In the genomic region with DNA sequence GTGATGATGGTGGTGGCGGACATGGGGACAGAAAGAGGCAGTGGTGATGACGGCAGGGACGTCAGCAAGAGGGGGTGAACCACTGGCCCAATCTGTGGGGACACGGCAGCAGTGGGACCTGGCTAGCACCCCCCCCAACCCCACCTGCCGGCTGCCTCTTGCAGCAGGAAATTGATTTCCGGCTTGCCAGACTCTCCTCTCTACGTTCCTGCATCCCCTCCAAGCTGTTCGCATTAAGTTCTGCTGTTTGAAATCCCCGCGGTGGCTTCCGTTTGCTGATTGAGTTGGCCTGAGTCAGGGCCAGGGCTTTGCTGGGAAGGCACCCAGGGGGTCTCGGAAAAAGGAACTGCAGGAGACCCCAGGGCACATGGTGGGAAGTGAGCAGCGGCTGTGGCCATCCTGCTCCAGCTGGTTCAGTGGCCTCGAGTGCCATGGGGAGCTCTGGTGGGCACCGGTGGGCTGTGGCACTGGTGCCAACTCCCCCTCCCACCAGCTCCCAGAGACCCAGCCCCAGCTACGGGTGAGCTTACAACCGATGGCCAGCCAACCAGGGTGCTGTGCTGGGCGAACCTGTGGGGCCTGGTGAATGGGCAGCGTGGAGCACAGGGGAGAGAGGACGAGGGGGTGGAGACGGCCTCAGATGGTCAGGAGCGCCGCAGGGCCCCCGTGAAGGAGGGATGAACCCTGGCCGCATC, we compare ENCODE assay signal across 12 cellular contexts. TPM values are rescaled to one million over a fixed set of nuclear protein-coding genes. Genes with fewer than 3 reads are reported as not detected.
A peak's percentile ranks its signal among the peaks of the same experiment; 100 is the strongest.
DNase-seq lines count a peak whose midpoint lies in the region; ATAC-seq and TF ChIP-seq lines count a peak whose summit lies in the region.
"Had no signal": no experiment of that assay in that cellular context is flagged by ENCODE, and none has a peak within 500 bp of the region (broad histone marks: within the 10 kb centered on the region; RNA-seq: fewer than 3 reads in every experiment).

No MANE protein-coding gene starts in this region.

- H3K27me3 ChIP-seq in body of pancreas = peaks cover 0 to 36% of the 10 kb centered on the region in 2 donors

- H3K36me3 Mint-ChIP-seq in activated naive CD8-positive, alpha-beta T cell = no peaks in the 10 kb centered on the region
- H3K36me3 Mint-ChIP-seq in activated naive CD8-positive, alpha-beta T cell treated with anti-CD3 and anti-CD28 coated beads for 36 hours = no peaks in the 10 kb centered on the region
- peaks cover 9% of the 10 kb centered on the region for H3K36me3 Mint-ChIP-seq in T-helper 17 cell (ENCODE audit: low read depth)
- H3K36me3 Mint-ChIP-seq in stimulated activated effector memory CD8-positive, alpha-beta T cell treated with anti-CD3 and anti-CD28 coated beads, Interleukin-12 subunit alpha, Interleukin-12 subunit beta, amount 100 ng/mL, for 72 hours = peaks cover 11% of the 10 kb centered on the region

- H3K9me3 Mint-ChIP-seq in activated naive CD8-positive, alpha-beta T cell (ENCODE audit: low read depth) = no peaks in the 10 kb centered on the region
- no peaks in the 10 kb centered on the region for H3K9me3 Mint-ChIP-seq in activated naive CD8-positive, alpha-beta T cell treated with anti-CD3 and anti-CD28 coated beads for 36 hours
- H3K9me3 Mint-ChIP-seq in stimulated activated effector memory CD8-positive, alpha-beta T cell treated with anti-CD3 and anti-CD28 coated beads, Interleukin-12 subunit alpha, Interleukin-12 subunit beta, amount 100 ng/mL, for 72 hours = no peaks in the 10 kb centered on the region

- ATAC-seq in T-helper 17 cell (no peak), body of pancreas (no peak), GM21423 (IDR thresholded peaks at IDR 0.05; ENCODE audit: unreplicated experiment) (no peak)
- no peak for ATAC-seq in stimulated activated effector memory CD8-positive, alpha-beta T cell treated with anti-CD3 and anti-CD28 coated beads, Interleukin-12 subunit alpha, Interleukin-12 subunit beta, amount 100 ng/mL, for 72 hours
- ATAC-seq: mucosa of descending colon had no signal

- intact Hi-C loops in body of pancreas (cut with DNase I) = no loop called here

- H3K36me3 ChIP-seq in body of pancreas (replicated peaks in 1 of 2; ENCODE audit: insufficient read depth in 1 of 2, low read depth in 2 of 2) = no peaks in the 10 kb centered on the region

- H3K27ac ChIP-seq in body of pancreas = peak overlapping the region in 2 of 4 donors; percentile 35 to 46

- no peak for DNase-seq in activated naive CD8-positive, alpha-beta T cell treated with anti-CD3 and anti-CD28 coated beads for 36 hours
- no peak for DNase-seq in T-helper 17 cell
- peak; percentile 17 for DNase-seq in iris pigment epithelial cell (ENCODE audit: low read depth)
- DNase-seq in stimulated activated effector memory CD8-positive, alpha-beta T cell treated with anti-CD3 and anti-CD28 coated beads, Interleukin-12 subunit alpha, Interleukin-12 subunit beta, amount 100 ng/mL, for 72 hours (ENCODE audit: low spot score in 2 of 2) = no peak
- no peak for DNase-seq in body of pancreas
- DNase-seq in NCI-H2107 (lab: John Stamatoyannopoulos, UW) = no peak
- DNase-seq: central memory CD4-positive, alpha-beta T cell; mucosa of descending colon; NCI-H1930; stimulated activated CD4-positive, alpha-beta T cell treated with anti-CD3 and anti-CD28 coated beads, Interleukin-15, amount 100 ng/mL, for 24 hours had no signal

- H3K27me3 Mint-ChIP-seq in activated naive CD8-positive, alpha-beta T cell = peaks cover 10% of the 10 kb centered on the region
- peaks cover 51% of the 10 kb centered on the region for H3K27me3 Mint-ChIP-seq in activated naive CD8-positive, alpha-beta T cell treated with anti-CD3 and anti-CD28 coated beads for 36 hours
- peaks cover 41% of the 10 kb centered on the region for H3K27me3 Mint-ChIP-seq in T-helper 17 cell

- H3K4me3 Mint-ChIP-seq in activated naive CD8-positive, alpha-beta T cell = peak overlapping the region; percentile 49
- no peak overlapping the region for H3K4me3 Mint-ChIP-seq in activated naive CD8-positive, alpha-beta T cell treated with anti-CD3 and anti-CD28 coated beads for 36 hours
- peak overlapping the region; percentile 39 for H3K4me3 Mint-ChIP-seq in T-helper 17 cell
- peak overlapping the region; percentile 20 for H3K4me3 Mint-ChIP-seq in stimulated activated effector memory CD8-positive, alpha-beta T cell treated with anti-CD3 and anti-CD28 coated beads, Interleukin-12 subunit alpha, Interleukin-12 subunit beta, amount 100 ng/mL, for 72 hours

- H3K4me3 ChIP-seq in body of pancreas = no peak overlapping the region
- H3K4me3 ChIP-seq: mucosa of descending colon had no signal

- no peak for TF ChIP-seq CTCF in body of pancreas (IDR thresholded peaks at IDR 0.05)

- peaks cover 22% of the 10 kb centered on the region for H3K4me1 Mint-ChIP-seq in activated naive CD8-positive, alpha-beta T cell (ENCODE audit: low read depth)
- peaks cover 21% of the 10 kb centered on the region for H3K4me1 Mint-ChIP-seq in activated naive CD8-positive, alpha-beta T cell treated with anti-CD3 and anti-CD28 coated beads for 36 hours
- H3K4me1 Mint-ChIP-seq in T-helper 17 cell = peaks cover 21% of the 10 kb centered on the region
- peaks cover 33% of the 10 kb centered on the region for H3K4me1 Mint-ChIP-seq in stimulated activated effector memory CD8-positive, alpha-beta T cell treated with anti-CD3 and anti-CD28 coated beads, Interleukin-12 subunit alpha, Interleukin-12 subunit beta, amount 100 ng/mL, for 72 hours

- 54 to 56% methylated on average over 19 to 24 of the region's 25 CpGs for WGBS in body of pancreas, 2 donors

- H3K9me3 ChIP-seq in T-helper 17 cell (ENCODE audit: control insufficient read depth, low read length, poor library complexity, severe bottlenecking) (no peaks in the 10 kb centered on the region), body of pancreas (no peaks in the 10 kb centered on the region)
- H3K9me3 ChIP-seq: mucosa of descending colon had no signal

- peaks cover 26% of the 10 kb centered on the region for H3K4me1 ChIP-seq in body of pancreas

- TF ChIP-seq POLR2A in body of pancreas (IDR thresholded peaks at IDR 0.05) = no peak

- H3K27ac Mint-ChIP-seq in activated naive CD8-positive, alpha-beta T cell = no peak overlapping the region
- no peak overlapping the region for H3K27ac Mint-ChIP-seq in activated naive CD8-positive, alpha-beta T cell treated with anti-CD3 and anti-CD28 coated beads for 36 hours
- H3K27ac Mint-ChIP-seq in T-helper 17 cell = no peak overlapping the region
- H3K27ac Mint-ChIP-seq in stimulated activated effector memory CD8-positive, alpha-beta T cell treated with anti-CD3 and anti-CD28 coated beads, Interleukin-12 subunit alpha, Interleukin-12 subunit beta, amount 100 ng/mL, for 72 hours = peak overlapping the region; percentile 52

RNA-seq across cellular contexts. Expression of gene NUDT14, which starts 14.6 kb away (rescaled TPM):
- total RNA-seq in activated naive CD8-positive, alpha-beta T cell treated with anti-CD3 and anti-CD28 coated beads for 36 hours = 1 to 10 TPM; 8.6 to 9.1 TPM
- 10 to 100 TPM; 10.8 to 15.4 TPM for total RNA-seq in T-helper 17 cell
- total RNA-seq in body of pancreas = 10 to 100 TPM; 28.8 to 66.9 TPM

RNA-seq across cellular contexts. Expression of gene JAG2, which starts 27.1 kb away (rescaled TPM):
- 1 to 10 TPM; 2.3 to 2.5 TPM for total RNA-seq in activated naive CD8-positive, alpha-beta T cell treated with anti-CD3 and anti-CD28 coated beads for 36 hours
- total RNA-seq in T-helper 17 cell (1 to 10 TPM in 1 of 2 donors, under 1 TPM in 1; 0.55 to 1.2 TPM), body of pancreas (10 to 100 TPM; 13.5 to 36.3 TPM)

RNA-seq across cellular contexts. Expression of gene BTBD6, which starts 52.7 kb away (rescaled TPM):
- total RNA-seq in activated naive CD8-positive, alpha-beta T cell treated with anti-CD3 and anti-CD28 coated beads for 36 hours = 10 to 100 TPM; 33.9 to 35.2 TPM
- total RNA-seq in T-helper 17 cell (10 to 100 TPM; 34.9 to 36.2 TPM), body of pancreas (10 to 100 TPM; 13.0 to 22.4 TPM)

Comparison
In these comparisons a context has a peak if more than half of its experiments do, and no peak if none do; other contexts are left out.
1. RNA of gene JAG2, which starts 27.1 kb away (total RNA-seq): 13.5 to 36.3 TPM in body of pancreas; 2.3 to 2.5 TPM in activated naive CD8-positive, alpha-beta T cell treated with anti-CD3 and anti-CD28 coated beads for 36 hours and 0.55 to 1.2 TPM in T-helper 17 cell; every median in the first group is over 4 times any median in the second.